Comparison of ENCODE assay signal across 8 cellular contexts in the genomic region with DNA sequence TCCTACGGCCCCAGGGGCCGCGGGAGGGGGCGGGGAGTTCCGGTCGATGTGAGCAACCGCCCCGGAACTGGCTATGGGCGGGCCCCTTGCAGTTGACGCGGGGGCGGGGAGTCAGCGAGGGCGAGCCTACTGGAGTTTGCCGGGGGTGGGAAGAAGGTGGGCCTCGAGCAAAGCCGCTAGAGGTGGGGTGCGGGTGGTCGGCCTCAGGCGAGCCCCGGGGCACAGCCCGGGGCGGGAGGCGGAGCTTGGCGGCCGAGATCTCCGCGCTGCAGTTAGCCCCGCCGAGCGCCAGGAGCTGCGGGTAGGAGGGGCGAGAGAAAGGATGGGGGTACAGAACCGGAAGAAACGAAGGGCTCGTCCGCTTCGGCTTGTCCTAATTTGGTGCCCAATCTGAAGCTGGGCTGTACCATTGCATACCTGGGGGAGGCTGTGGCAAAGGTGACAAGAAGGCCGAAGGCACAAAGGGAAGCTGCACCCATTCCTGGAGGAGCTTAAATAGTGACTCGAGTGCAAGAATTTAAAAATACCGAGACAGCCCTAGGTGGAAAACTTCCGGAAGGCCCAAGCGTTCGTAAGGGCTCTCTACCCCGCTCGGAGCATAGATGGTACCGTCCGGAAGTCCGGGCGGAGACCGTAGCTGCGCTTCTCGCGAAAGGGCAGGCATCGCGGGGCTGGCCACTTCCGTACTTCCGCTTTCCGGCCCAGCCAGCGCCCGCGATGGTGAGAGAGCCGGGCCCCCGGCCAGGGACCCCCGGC. TPM values are rescaled to one million over a fixed set of nuclear protein-coding genes. Genes with fewer than 3 reads are reported as not detected.
DNase-seq lines count a peak whose midpoint lies in the region; ATAC-seq and TF ChIP-seq lines count a peak whose summit lies in the region.

Gene ARPC4, plus strand, starts transcription at position 678 of the 756 bp plus-strand sequence. Its CDS starts 40 bp downstream, at position 718.
Gene TADA3, minus strand, starts transcription at position 69 of the 756 bp plus-strand sequence. CDS start 1,007 bp downstream, outside the sequence.

- DNase-seq in DMS79 treated with DMSO at 0.1 percent for 48 hours (lab: John Stamatoyannopoulos, UW) (peak; percentile 81), Peyer's patch (peak; percentile 95 to 97 (median 95))
- DNase-seq in activated T-cell treated with anti-CD3 and anti-CD28 coated beads, Interleukin-2, amount 50 U/mL, for 48 hours = peak; percentile 94
- peak; percentile 81 for DNase-seq in stimulated activated CD8-positive, alpha-beta memory T cell treated with anti-CD3 and anti-CD28 coated beads, Interleukin-7, amount 100 ng/mL, for 24 hours (ENCODE audit: low read depth)

- peak in 3 of 6 experiments; percentile 33 to 44 (median 38) for TF ChIP-seq CTCF in Peyer's patch (IDR thresholded peaks at IDR 0.05)

- H3K4me3 ChIP-seq in Peyer's patch = peak within 1 kb of the TSS; percentile 81 to 94 (median 89)
- peak within 1 kb of the TSS; percentile 97 to 98 for H3K4me3 ChIP-seq in muscle layer of duodenum (ENCODE audit: low read depth in 1 of 2, low read length in 2 of 2)

- H3K36me3 ChIP-seq in KOPT-K1 (ENCODE audit: insufficient read depth, low read length) = peaks cover 57% of the 10 kb centered on the region
- H3K36me3 ChIP-seq in Peyer's patch = peaks cover 0 to 48% (median 0%) of the 10 kb centered on the region in 3 donors
- peaks cover 24 to 31% of the 10 kb centered on the region in 2 donors for H3K36me3 ChIP-seq in muscle layer of duodenum (ENCODE audit: control insufficient read depth in 1 of 2, insufficient read depth in 2 of 2, low read length in 2 of 2)

- H3K9me3 ChIP-seq in KOPT-K1 (ENCODE audit: insufficient read depth, low read length, poor library complexity, severe bottlenecking) (no peaks in the 10 kb centered on the region), Peyer's patch (no peaks in the 10 kb centered on the region), muscle layer of duodenum (ENCODE audit: control insufficient read depth in 1 of 2, low read length in 2 of 2) (no peaks in the 10 kb centered on the region)

- H3K4me1 ChIP-seq in Peyer's patch (peaks cover 0 to 31% (median 13%) of the 10 kb centered on the region in 4 donors), muscle layer of duodenum (ENCODE audit: control insufficient read depth in 1 of 2, insufficient read depth in 2 of 2, low read length in 2 of 2) (peaks cover 5 to 41% of the 10 kb centered on the region in 2 donors)

- TF ChIP-seq POLR2A in Peyer's patch (IDR thresholded peaks at IDR 0.05) = peak; percentile 44 to 59

- H3K27me3 ChIP-seq in Peyer's patch (no peaks in the 10 kb centered on the region), muscle layer of duodenum (ENCODE audit: low read depth, low read length) (no peaks in the 10 kb centered on the region)

- peak; percentile 80 for ATAC-seq in GM21825 (IDR thresholded peaks at IDR 0.05; ENCODE audit: unreplicated experiment)
- ATAC-seq in esophagus mucosa = peak; percentile 93

- peak within 1 kb of the TSS; percentile 93 for H3K27ac ChIP-seq in KOPT-K1 (ENCODE audit: low read depth, low read length, poor library complexity, severe bottlenecking)
- H3K27ac ChIP-seq in Peyer's patch = peak within 1 kb of the TSS; percentile 94 to 97 (median 96)
- H3K27ac ChIP-seq in muscle layer of duodenum (ENCODE audit: low read length) = peak within 1 kb of the TSS; percentile 97

RNA-seq across cellular contexts. Expression of gene ARPC4, which starts in this region (rescaled TPM):
- total RNA-seq in Peyer's patch (100 to 1,000 TPM; 111 to 165 (median 135) TPM), esophagus mucosa (154 TPM)

RNA-seq across cellular contexts. Expression of gene TADA3, which starts in this region (rescaled TPM):
- 10 to 100 TPM; 38.0 to 63.6 (median 55.7) TPM for total RNA-seq in Peyer's patch
- 32.3 TPM for total RNA-seq in esophagus mucosa

Comparison
In these comparisons a context has a peak if more than half of its experiments do, and no peak if none do; other contexts are left out.
1. Peak in every context shown above with its lines: DNase-seq, ATAC-seq, H3K4me3 ChIP-seq and H3K27ac ChIP-seq.